ENCODE assay signal across 8 cellular contexts in genomic region chr20:297098-297924, GRCh38.
DNase-seq lines count a peak whose midpoint lies in the region; ATAC-seq and TF ChIP-seq lines count a peak whose summit lies in the region.

ZCCHC3 (plus strand) TSS chr20:297570; CDS start chr20:297587, 17 bp downstream.

- no peaks in the 10 kb centered on the region for H3K9me3 Mint-ChIP-seq in nephron
- H3K9me3 Mint-ChIP-seq in stimulated activated naive CD8-positive, alpha-beta T cell treated with anti-CD3 and anti-CD28 coated beads, Interleukin-15, Interleukin-2, amounts not matched to agents 100 ng/mL and 50 ng/mL, for 24 hours: no peaks in the 10 kb centered on the region

- H3K4me1 ChIP-seq in ES-I3 (ENCODE audit: insufficient read depth, low read length) (peaks cover 18% of the 10 kb centered on the region), RWPE2 (ENCODE audit: insufficient read depth, poor library complexity, severe bottlenecking) (peaks cover 12% of the 10 kb centered on the region)

- H3K4me1 Mint-ChIP-seq in nephron: peaks cover 46% of the 10 kb centered on the region
- peaks cover 46% of the 10 kb centered on the region for H3K4me1 Mint-ChIP-seq in stimulated activated naive CD8-positive, alpha-beta T cell treated with anti-CD3 and anti-CD28 coated beads, Interleukin-15, Interleukin-2, amounts not matched to agents 100 ng/mL and 50 ng/mL, for 24 hours (ENCODE audit: low read depth)

- no peaks in the 10 kb centered on the region for H3K27me3 ChIP-seq in RWPE2 (ENCODE audit: insufficient read depth, poor library complexity, severe bottlenecking)

- H3K27ac ChIP-seq in RWPE2 (ENCODE audit: poor library complexity, severe bottlenecking): peak within 1 kb of the TSS; percentile 92

- H3K4me3 ChIP-seq in LNCaP clone FGC (ENCODE audit: low read depth, low read length): peak within 1 kb of the TSS; percentile 70
- peak within 1 kb of the TSS; percentile 85 for H3K4me3 ChIP-seq in RWPE2 (ENCODE audit: severe bottlenecking)
- peak within 1 kb of the TSS; percentile 77 for H3K4me3 ChIP-seq in fibroblast of pulmonary artery (replicated peaks; ENCODE audit: low read depth, low read length)

- peaks cover 11% of the 10 kb centered on the region for H3K36me3 Mint-ChIP-seq in nephron (ENCODE audit: low read depth)
- peaks cover 26% of the 10 kb centered on the region for H3K36me3 Mint-ChIP-seq in stimulated activated naive CD8-positive, alpha-beta T cell treated with anti-CD3 and anti-CD28 coated beads, Interleukin-15, Interleukin-2, amounts not matched to agents 100 ng/mL and 50 ng/mL, for 24 hours (ENCODE audit: low read depth)

- DNase-seq in GOT3 (lab: John Stamatoyannopoulos, UW): peak; percentile 86
- peak; percentile 71 for DNase-seq in LNCaP clone FGC (ENCODE audit: low read depth)
- DNase-seq in RWPE2 (ENCODE audit: low spot score): peak; percentile 92
- peak; percentile 75 for DNase-seq in activated T-helper 9 cell treated with anti-CD3 and anti-CD28 coated beads, Interleukin-2, amount 50 U/mL, for 16 hours (ENCODE audit: low read depth)
- DNase-seq in fibroblast of pulmonary artery (ENCODE audit: low read depth): peak; percentile 98

- H3K9me3 ChIP-seq in ES-I3 (ENCODE audit: control insufficient read depth, insufficient read depth, low read length) (no peaks in the 10 kb centered on the region), RWPE2 (ENCODE audit: severe bottlenecking) (no peaks in the 10 kb centered on the region)

- H3K9ac ChIP-seq in ES-I3 (ENCODE audit: low read depth, low read length): peak within 1 kb of the TSS; percentile 93

- H3K27me3 Mint-ChIP-seq in nephron (ENCODE audit: low read depth): no peaks in the 10 kb centered on the region
- no peaks in the 10 kb centered on the region for H3K27me3 Mint-ChIP-seq in stimulated activated naive CD8-positive, alpha-beta T cell treated with anti-CD3 and anti-CD28 coated beads, Interleukin-15, Interleukin-2, amounts not matched to agents 100 ng/mL and 50 ng/mL, for 24 hours

- TF ChIP-seq CTCF in LNCaP clone FGC (IDR thresholded peaks at IDR 0.05; ENCODE audit: control insufficient read depth, extremely low read depth, insufficient read depth) (no peak), RWPE2 (IDR thresholded peaks at IDR 0.05; ENCODE audit: poor library complexity, severe bottlenecking) (peak; percentile 16), fibroblast of pulmonary artery (IDR thresholded peaks at IDR 0.05; ENCODE audit: low read length, missing control alignments) (no peak), nephron (IDR thresholded peaks at IDR 0.05; ENCODE audit: unreplicated experiment in 3 of 3) (peak in 2 of 3 experiments; percentile 8 to 17)

- H3K4me3 Mint-ChIP-seq in nephron: peak within 1 kb of the TSS; percentile 100
- H3K4me3 Mint-ChIP-seq in stimulated activated naive CD8-positive, alpha-beta T cell treated with anti-CD3 and anti-CD28 coated beads, Interleukin-15, Interleukin-2, amounts not matched to agents 100 ng/mL and 50 ng/mL, for 24 hours: peak within 1 kb of the TSS; percentile 92

- no peaks in the 10 kb centered on the region for H3K36me3 ChIP-seq in ES-I3 (ENCODE audit: insufficient read depth, low read length)
- peaks cover 15% of the 10 kb centered on the region for H3K36me3 ChIP-seq in RWPE2 (ENCODE audit: low read depth)

- peak within 1 kb of the TSS; percentile 99 to 100 (median 100) for H3K27ac Mint-ChIP-seq in nephron
- H3K27ac Mint-ChIP-seq in stimulated activated naive CD8-positive, alpha-beta T cell treated with anti-CD3 and anti-CD28 coated beads, Interleukin-15, Interleukin-2, amounts not matched to agents 100 ng/mL and 50 ng/mL, for 24 hours: peak within 1 kb of the TSS; percentile 96

- peak; percentile 93 for ATAC-seq in RWPE2 (ENCODE audit: low read depth)

Comparison
In these comparisons a context has a peak if more than half of its experiments do, and no peak if none do; other contexts are left out.
1. Peak in every context shown above with its lines: DNase-seq, ATAC-seq, H3K4me3 ChIP-seq and H3K27ac ChIP-seq.
2. CTCF ChIP-seq: peak in RWPE2 (single experiment) and nephron (2 of 3); none in LNCaP clone FGC (single experiment) and fibroblast of pulmonary artery (single experiment).